Comparison of ENCODE assay signal across 10 cellular contexts in the genomic region with DNA sequence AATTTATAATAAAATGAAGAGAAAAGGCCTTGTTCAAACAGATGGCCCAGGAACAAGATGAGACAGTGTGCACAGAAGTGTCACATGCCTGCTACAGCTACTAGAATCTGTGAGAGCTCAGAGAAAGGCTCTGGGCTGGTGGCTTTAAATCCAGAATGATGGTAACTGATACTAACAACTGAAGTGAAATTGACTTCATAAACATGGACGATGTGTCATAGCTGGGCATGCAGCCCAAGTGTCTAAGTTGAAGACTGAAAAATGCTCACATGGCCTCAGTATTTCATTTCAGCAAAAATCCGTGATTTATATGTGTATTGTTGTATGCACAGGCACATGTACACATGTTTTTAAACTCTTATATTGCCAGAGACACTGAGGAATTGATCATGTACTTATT.
DNase-seq lines count a peak whose midpoint lies in the region; ATAC-seq and TF ChIP-seq lines count a peak whose summit lies in the region.
"Had no signal": no experiment of that assay in that cellular context is flagged by ENCODE, and none has a peak within 500 bp of the region (broad histone marks: within the 10 kb centered on the region; RNA-seq: fewer than 3 reads in every experiment).

No MANE protein-coding gene starts in this region.

- DNase-seq in Caki2 (ENCODE audit: low read depth) = peak; percentile 60
- peak; percentile 72 for DNase-seq in NCI-H2107 treated with DMSO at 0.1 percent for 48 hours (lab: John Stamatoyannopoulos, UW; ENCODE audit: unreplicated experiment)
- DNase-seq in dorsolateral prefrontal cortex = peak in 6 of 10 donors; percentile 28 to 60 (median 35)
- DNase-seq in omental fat pad (ENCODE audit: low spot score) = peak; percentile 51
- no peak for DNase-seq in NCI-H2227 (lab: John Stamatoyannopoulos, UW; ENCODE audit: unreplicated experiment)
- DNase-seq in NCI-H1105 (lab: John Stamatoyannopoulos, UW) = no peak
- no peak for DNase-seq in cerebellum (ENCODE audit: low spot score)
- no peak for DNase-seq in middle frontal gyrus (ENCODE audit: extremely low spot score, low spot score)
- DNase-seq: central memory CD4-positive, alpha-beta T cell had no signal

- TF ChIP-seq CTCF in dorsolateral prefrontal cortex (IDR thresholded peaks at IDR 0.05 in 54 of 56, conservative IDR thresholded peaks at IDR 0.05 in 2 of 56; ENCODE audit: low read depth in 1 of 56, partially characterized antibody in 56 of 56) (no peak), omental fat pad (IDR thresholded peaks at IDR 0.05) (no peak)

- ATAC-seq in omental fat pad (ENCODE audit: low FRiP score) = no peak
- ATAC-seq: GM12878 had no signal

- H3K27ac ChIP-seq in dorsolateral prefrontal cortex = peak overlapping the region in 9 of 59 donors; percentile 5 to 52 (median 32)

- H3K4me3 ChIP-seq in dorsolateral prefrontal cortex = no peak overlapping the region
- H3K4me3 ChIP-seq: GM12878 had no signal

- in situ Hi-C loops in Caki2 (cut with HindIII; ENCODE audit: low pct_unique_long_range_greater_than_20kb, low sequenced_read_pairs) = no loop called here

- intact Hi-C loops in dorsolateral prefrontal cortex (cut with DNase I) = no loop called here

- H3K27me3 ChIP-seq in dorsolateral prefrontal cortex = peaks cover 0 to 6% (median 0%) of the 10 kb centered on the region in 45 donors

Comparison
In these comparisons a context has a peak if more than half of its experiments do, and no peak if none do; other contexts are left out.
1. DNase-seq: peak in Caki2 (single experiment), NCI-H2107 treated with DMSO at 0.1 percent for 48 hours (single experiment), dorsolateral prefrontal cortex (6 of 10) and omental fat pad (single experiment); none in NCI-H2227 (single experiment), NCI-H1105 (single experiment), cerebellum (single experiment) and middle frontal gyrus (single experiment).